In the genomic region with DNA sequence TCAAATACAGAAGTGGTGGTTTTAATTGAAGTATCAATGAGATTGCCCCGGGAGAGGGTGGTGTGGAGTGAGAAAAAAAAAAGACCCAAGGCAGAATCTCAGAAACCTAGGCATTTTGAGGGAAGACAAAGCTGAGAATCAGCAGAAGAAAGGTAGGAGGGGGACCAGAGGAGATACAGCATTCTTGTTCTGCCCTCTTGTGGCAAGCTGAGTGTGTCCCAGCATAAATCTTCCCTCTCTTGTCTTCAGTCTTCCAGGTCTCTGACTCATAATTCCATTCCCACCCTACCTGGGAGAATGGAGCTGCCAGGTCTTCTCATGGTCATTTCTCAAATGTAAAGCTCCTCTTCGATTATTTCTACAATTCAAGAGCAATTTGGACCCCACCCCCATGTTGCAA, we compare ENCODE assay signal across 1 cellular context.
TF ChIP-seq lines count a peak whose summit lies in the region.

No MANE protein-coding gene starts in this region.

TF ChIP-seq in K562, 482 proteins besides CTCF, POLR2A, EP300 and RAD21 (continued from another document):
- TF ChIP-seq, protein P1, sequence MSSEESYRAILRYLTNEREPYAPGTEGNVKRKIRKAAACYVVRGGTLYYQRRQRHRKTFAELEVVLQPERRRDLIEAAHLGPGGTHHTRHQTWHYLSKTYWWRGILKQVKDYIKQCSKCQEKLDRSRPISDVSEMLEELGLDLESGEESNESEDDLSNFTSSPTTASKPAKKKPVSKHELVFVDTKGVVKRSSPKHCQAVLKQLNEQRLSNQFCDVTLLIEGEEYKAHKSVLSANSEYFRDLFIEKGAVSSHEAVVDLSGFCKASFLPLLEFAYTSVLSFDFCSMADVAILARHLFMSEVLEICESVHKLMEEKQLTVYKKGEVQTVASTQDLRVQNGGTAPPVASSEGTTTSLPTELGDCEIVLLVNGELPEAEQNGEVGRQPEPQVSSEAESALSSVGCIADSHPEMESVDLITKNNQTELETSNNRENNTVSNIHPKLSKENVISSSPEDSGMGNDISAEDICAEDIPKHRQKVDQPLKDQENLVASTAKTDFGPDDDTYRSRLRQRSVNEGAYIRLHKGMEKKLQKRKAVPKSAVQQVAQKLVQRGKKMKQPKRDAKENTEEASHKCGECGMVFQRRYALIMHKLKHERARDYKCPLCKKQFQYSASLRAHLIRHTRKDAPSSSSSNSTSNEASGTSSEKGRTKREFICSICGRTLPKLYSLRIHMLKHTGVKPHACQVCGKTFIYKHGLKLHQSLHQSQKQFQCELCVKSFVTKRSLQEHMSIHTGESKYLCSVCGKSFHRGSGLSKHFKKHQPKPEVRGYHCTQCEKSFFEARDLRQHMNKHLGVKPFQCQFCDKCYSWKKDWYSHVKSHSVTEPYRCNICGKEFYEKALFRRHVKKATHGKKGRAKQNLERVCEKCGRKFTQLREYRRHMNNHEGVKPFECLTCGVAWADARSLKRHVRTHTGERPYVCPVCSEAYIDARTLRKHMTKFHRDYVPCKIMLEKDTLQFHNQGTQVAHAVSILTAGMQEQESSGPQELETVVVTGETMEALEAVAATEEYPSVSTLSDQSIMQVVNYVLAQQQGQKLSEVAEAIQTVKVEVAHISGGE (CRISPR knock-in tag; IDR thresholded peaks at IDR 0.05), result 0 out of 6 replicates have a peak, but pooled peaks of 1 of the 3 experiments have one; percentile 25
- TF ChIP-seq SMC3 (conservative IDR thresholded peaks at IDR 0.05; ENCODE audit: insufficient read depth, low read depth, low read length), result peak; percentile 32; the same call in 1 of the 2 replicates
